In genomic region chr20:25195014-25195961, GRCh38 we compare ENCODE assay signal across 8 cellular contexts. TPM values are rescaled to one million over a fixed set of nuclear protein-coding genes. Genes with fewer than 3 reads are reported as not detected.
A peak's percentile ranks its signal among the peaks of the same experiment; 100 is the strongest.
DNase-seq lines count a peak whose midpoint lies in the region; ATAC-seq and TF ChIP-seq lines count a peak whose summit lies in the region.

ENTPD6 (plus strand) TSS chr20:25195712; CDS start chr20:25206537, 10,825 bp downstream.

- no TSS peak for BruUV-seq in mammary epithelial cell (replicated peaks; lab: Mats Ljungman, UMichigan)

- ATAC-seq in GM18870 (IDR thresholded peaks at IDR 0.05; ENCODE audit: unreplicated experiment) (peak; percentile 51), HG03108 (IDR thresholded peaks at IDR 0.05; ENCODE audit: unreplicated experiment) (peak; percentile 76)

- POLR2A ChIA-PET in AG04449 (lab: Yijun Ruan, JAX), result interaction anchor here (0.6 to 0.7 kb wide), 3 partner anchors 52 to 86 kb away, joined by 3 to 5 read pairs (median 3); no protein-coding TSS in a partner anchor

- peak within 1 kb of the TSS; percentile 82 to 94 (median 89) for H3K27ac Mint-ChIP-seq in immature natural killer cell

- CTCF ChIA-PET in AG04449 (lab: Yijun Ruan, JAX), result interaction anchor here (1.2 to 2.9 kb wide), 3 partner anchors 16 to 202 kb away, joined by 4 to 16 read pairs (median 11); partner anchors contain the start of gene APMAP
- CTCF ChIA-PET in mammary epithelial cell (lab: Charles Lee; ENCODE audit: low non-redundant PET), result interaction anchor here (0.6 to 0.7 kb wide), 2 partner anchors 200 to 204 kb away, joined by 3 to 8 read pairs; no protein-coding TSS in a partner anchor

- H3K27me3 Mint-ChIP-seq in immature natural killer cell (ENCODE audit: low read depth in 3 of 3), result peaks cover 2 to 8% (median 5%) of the 10 kb centered on the region in 3 donors

- dilution Hi-C loops in mammary epithelial cell (cut with HindIII; ENCODE audit: low sequenced_read_pairs), result no loop called here

- intact Hi-C loops in mammary epithelial cell (cut with micrococcal nuclease), result loop anchor here (5.0 kb wide), 4 partner anchors 102 to 203 kb away; partner anchors contain the start of genes APMAP and VSX1

- peaks cover 25 to 37% of the 10 kb centered on the region in 2 donors for H3K4me1 Mint-ChIP-seq in immature natural killer cell

- no peaks in the 10 kb centered on the region for H3K9me3 ChIP-seq in mammary epithelial cell (replicated peaks; ENCODE audit: insufficient read depth, low read length)

- in situ Hi-C loops in mammary epithelial cell (cut with MboI; ENCODE audit: low sequenced_read_pairs in 2 of 2), result loop anchor here (5.0 to 25.0 kb wide), 5 partner anchors 52 to 467 kb away; partner anchors contain the start of genes ABHD12 (in 1 of the 2), APMAP (in 1 of the 2) and PYGB (in 1 of the 2)

- H3K4me2 ChIP-seq in mammary epithelial cell (ENCODE audit: insufficient read depth, low read depth, low read length), result peak within 1 kb of the TSS; percentile 88

- peaks cover 11% of the 10 kb centered on the region for H3K4me1 ChIP-seq in mammary epithelial cell (ENCODE audit: insufficient read depth, low read length)

- no peaks in the 10 kb centered on the region for H4K20me1 ChIP-seq in mammary epithelial cell (ENCODE audit: insufficient read depth, low read length)

- no peaks in the 10 kb centered on the region for H3K9me3 Mint-ChIP-seq in immature natural killer cell

- H3K27ac ChIP-seq in mammary epithelial cell (ENCODE audit: insufficient read depth, low read depth, low read length), result peak within 1 kb of the TSS; percentile 51

- peaks cover 48% of the 10 kb centered on the region for H3K79me2 ChIP-seq in mammary epithelial cell (ENCODE audit: insufficient read depth, low read length)

- H3K36me3 Mint-ChIP-seq in immature natural killer cell, result no peaks in the 10 kb centered on the region

- peaks cover 4% of the 10 kb centered on the region for H3K36me3 ChIP-seq in mammary epithelial cell (ENCODE audit: insufficient read depth, low read length)

- peak within 1 kb of the TSS; percentile 85 to 90 (median 88) for H3K4me3 Mint-ChIP-seq in immature natural killer cell

- WGBS in mammary epithelial cell (ENCODE audit: low coverage, missing lambda C conversion rate), result 70% methylated on average over 7 of the region's 75 CpGs

- TF ChIP-seq CTCF in AG04449 (IDR thresholded peaks at IDR 0.05; ENCODE audit: insufficient read depth, low read length, missing control alignments), result peak; percentile 26
- TF ChIP-seq CTCF in WI38 (IDR thresholded peaks at IDR 0.05; ENCODE audit: low read depth, low read length), result no peak
- TF ChIP-seq CTCF in mammary epithelial cell (conservative IDR thresholded peaks at IDR 0.05 in 1 of 2, IDR thresholded peaks at IDR 0.05 in 1 of 2; ENCODE audit: extremely low read depth in 1 of 2, insufficient read depth in 1 of 2, low read depth in 1 of 2, low read length in 2 of 2), result peak in 1 of 2 donors; percentile 18

- peak within 1 kb of the TSS; percentile 72 for H3K9ac ChIP-seq in mammary epithelial cell (ENCODE audit: insufficient read depth, low read length)

- DNase-seq in AG04449 (ENCODE audit: low read depth, low spot score) (peak; percentile 5), NCI-H2196 (lab: John Stamatoyannopoulos, UW; ENCODE audit: unreplicated experiment) (peak; percentile 94), mammary epithelial cell (peak; percentile 80), immature natural killer cell (peak; percentile 94 to 96 (median 94)), smooth muscle cell of the brain vasculature (ENCODE audit: low read depth, low spot score) (peak; percentile 65)

- peak within 1 kb of the TSS; percentile 89 for H2AFZ ChIP-seq in mammary epithelial cell (ENCODE audit: low read depth, low read length)

- H3K4me3 ChIP-seq in AG04449 (ENCODE audit: low read depth, low read length), result peak within 1 kb of the TSS; percentile 86
- peak within 1 kb of the TSS; percentile 77 for H3K4me3 ChIP-seq in WI38 (ENCODE audit: low read depth, low read length)
- H3K4me3 ChIP-seq in mammary epithelial cell (replicated peaks in 1 of 3; ENCODE audit: insufficient read depth in 1 of 3, low read depth in 2 of 3, low read length in 3 of 3), result peak within 1 kb of the TSS; percentile 82 to 95 (median 91)

- no peaks in the 10 kb centered on the region for H3K27me3 ChIP-seq in mammary epithelial cell (ENCODE audit: insufficient read depth, low read length)

RNA-seq across cellular contexts. Expression of gene ENTPD6, which starts in this region (rescaled TPM):
- total RNA-seq in mammary epithelial cell, result 100 to 1,000 TPM in 1 of 2 donors, 10 to 100 TPM in 1; 82.9 to 130 TPM
- polyA plus RNA-seq in mammary epithelial cell (127 TPM), immature natural killer cell (10 to 100 TPM; 22.6 to 36.9 (median 30.0) TPM)
- 195 TPM for polyA minus RNA-seq in mammary epithelial cell

Comparison
In these comparisons a context has a peak if more than half of its experiments do, and no peak if none do; other contexts are left out.
1. Peak in every context shown above with its lines: DNase-seq, ATAC-seq, H3K4me3 ChIP-seq and H3K27ac ChIP-seq.
2. DNase-seq: peak in every context shown above with its lines; median percentile 94 in NCI-H2196; 94 in immature natural killer cell; 80 in mammary epithelial cell; 65 in smooth muscle cell of the brain vasculature; 5 in AG04449.